In genomic region chr10:120085386-120085785, GRCh38 we compare ENCODE assay signal across 18 cellular contexts.
A peak's percentile ranks its signal among the peaks of the same experiment; 100 is the strongest.
DNase-seq lines count a peak whose midpoint lies in the region; ATAC-seq lines count a peak whose summit lies in the region.
"Had no signal": no experiment of that assay in that cellular context is flagged by ENCODE, and none has a peak within 500 bp of the region (broad histone marks: within the 10 kb centered on the region; RNA-seq: fewer than 3 reads in every experiment).

No MANE protein-coding gene starts in this region.

- peaks cover 4% of the 10 kb centered on the region for H3K9me3 ChIP-seq in mesodermal cell (ENCODE audit: control insufficient read depth, low read length)
- H3K9me3 ChIP-seq: A549, Caco-2, SJSA1 had no signal

- ATAC-seq in GM21423 (IDR thresholded peaks at IDR 0.05; ENCODE audit: unreplicated experiment) (no peak), GM19467 (IDR thresholded peaks at IDR 0.05; ENCODE audit: unreplicated experiment) (no peak)
- ATAC-seq: A549, Panc1 had no signal

- no peaks in the 10 kb centered on the region for H3K36me3 ChIP-seq in mesodermal cell (ENCODE audit: control insufficient read depth, insufficient read depth, low read length)
- H3K36me3 ChIP-seq: SJSA1 had no signal

- 84 to 89% methylated on average over 4 of the region's 5 CpGs for WGBS in mesodermal cell (ENCODE audit: insufficient coverage in 2 of 2), 2 experiments

- DNase-seq in DMS 273 treated with DMSO at 0.1 percent for 48 hours (lab: John Stamatoyannopoulos, UW): peak; percentile 76
- DNase-seq in NCI-H1694 treated with DMSO at 0.1 percent for 48 hours (lab: John Stamatoyannopoulos, UW): peak; percentile 48
- peak; percentile 58 for DNase-seq in NCI-H82 treated with DMSO at 0.1 percent for 48 hours (lab: John Stamatoyannopoulos, UW; ENCODE audit: unreplicated experiment)
- no peak for DNase-seq in kidney glomerular epithelial cell (lab: John Stamatoyannopoulos, UW)
- no peak for DNase-seq in LoVo (ENCODE audit: low spot score)
- DNase-seq: Caco-2; CD4-positive, alpha-beta T cell; DMS79 treated with DMSO at 0.1 percent for 48 hours; GM23248; HCEC 1CT; NCI-H1092 treated with DMSO at 0.1 percent for 48 hours; NCI-H187 had no signal

- no peaks in the 10 kb centered on the region for H3K4me1 ChIP-seq in mesodermal cell (ENCODE audit: control insufficient read depth, insufficient read depth, low read length, poor library complexity, severe bottlenecking)
- H3K4me1 ChIP-seq: A549, Caco-2, SJSA1 had no signal

- H3K27ac ChIP-seq in mesodermal cell (ENCODE audit: low read depth, low read length, severe bottlenecking): peak overlapping the region; percentile 29
- H3K27ac ChIP-seq: A549, GM23248, SJSA1 had no signal

- H3K4me3 ChIP-seq in mesodermal cell (ENCODE audit: extremely low read depth, insufficient read depth, low read length, poor library complexity, severe bottlenecking): no peak overlapping the region
- H3K4me3 ChIP-seq: A549, GM23248, SJSA1 had no signal

Comparison
In these comparisons a context has a peak if more than half of its experiments do, and no peak if none do; other contexts are left out.
1. DNase-seq: peak in DMS 273 treated with DMSO at 0.1 percent for 48 hours (single experiment), NCI-H1694 treated with DMSO at 0.1 percent for 48 hours (single experiment) and NCI-H82 treated with DMSO at 0.1 percent for 48 hours (single experiment); none in kidney glomerular epithelial cell (single experiment) and LoVo (single experiment).